In the genomic region with DNA sequence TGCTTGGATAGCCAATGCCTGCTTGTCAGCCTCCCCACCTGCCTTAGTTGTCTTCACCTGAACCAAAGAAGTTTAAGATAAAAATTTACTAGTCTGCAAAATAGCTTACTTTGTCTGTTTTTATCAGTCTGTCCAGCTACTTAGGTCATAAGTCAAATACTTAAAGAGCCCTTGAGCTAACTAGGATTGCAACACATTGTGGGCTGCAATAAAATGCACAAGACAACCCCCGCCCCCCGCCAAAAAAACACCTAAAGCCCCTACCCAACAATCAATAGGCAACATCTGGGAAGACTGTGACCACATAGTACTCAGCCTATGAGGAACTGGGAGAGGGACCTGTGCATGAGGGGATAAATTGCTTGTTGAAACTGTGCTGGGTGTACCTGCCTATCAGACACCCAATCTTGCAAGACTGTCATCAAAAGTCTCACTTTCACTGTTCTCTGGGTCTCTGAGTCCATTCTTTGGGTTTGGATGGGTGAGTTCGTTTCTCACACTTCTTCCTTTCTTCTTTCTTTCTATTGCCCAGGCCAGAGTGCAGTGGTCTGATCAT, we compare ENCODE assay signal across 20 cellular contexts. TPM values are rescaled to one million over a fixed set of nuclear protein-coding genes. Genes with fewer than 3 reads are reported as not detected.
DNase-seq lines count a peak whose midpoint lies in the region; ATAC-seq, FAIRE-seq and TF ChIP-seq lines count a peak whose summit lies in the region.
"Had no signal": no experiment of that assay in that cellular context is flagged by ENCODE, and none has a peak within 500 bp of the region (broad histone marks: within the 10 kb centered on the region; RNA-seq: fewer than 3 reads in every experiment).

No MANE protein-coding gene starts in this region.

- no peaks in the 10 kb centered on the region for H3K79me2 ChIP-seq in PC-9 (ENCODE audit: low read depth)
- H3K79me2 ChIP-seq in GM12878 (ENCODE audit: control insufficient read depth, insufficient read depth, low read length) = peaks cover 3% of the 10 kb centered on the region
- H3K79me2 ChIP-seq in parathyroid adenoma = no peaks in the 10 kb centered on the region

- H3K4me1 ChIP-seq in PC-9 (replicated peaks; ENCODE audit: insufficient read depth) (peaks cover 44% of the 10 kb centered on the region), GM12878 (ENCODE audit: control insufficient read depth, insufficient read depth, low read length) (no peaks in the 10 kb centered on the region), parathyroid adenoma (peaks cover 14% of the 10 kb centered on the region)
- H3K4me1 ChIP-seq: BE2C had no signal

- H3K9me2 ChIP-seq in PC-9 (ENCODE audit: insufficient read depth) = no peaks in the 10 kb centered on the region

- H3K4me2 ChIP-seq in PC-9 (0 out of 2 replicates have a peak overlapping the region, but pooled peaks have one; percentile 1), GM12878 (ENCODE audit: control insufficient read depth, insufficient read depth) (no peak overlapping the region), parathyroid adenoma (ENCODE audit: low read length) (peak overlapping the region; percentile 38)
- H3K4me2 ChIP-seq: GM23338 had no signal

- TF ChIP-seq CTCF in PC-9 (conservative IDR thresholded peaks at IDR 0.05) = no peak
- no peak for TF ChIP-seq CTCF in GM12878 (IDR thresholded peaks at IDR 0.05 in 2 of 3, conservative IDR thresholded peaks at IDR 0.05 in 1 of 3; ENCODE audit: control insufficient read depth in 2 of 3, extremely low read depth in 1 of 3, insufficient read depth in 1 of 3, low read depth in 3 of 3, low read length in 3 of 3)
- TF ChIP-seq CTCF in parathyroid adenoma (IDR thresholded peaks at IDR 0.05) = no peak

- intact Hi-C loops in PC-9 (cut with micrococcal nuclease; ENCODE audit: unreplicated experiment) (no loop called here), GM12878 (cut with micrococcal nuclease; ENCODE audit: unreplicated experiment) (loop anchor here (2.0 kb wide), 1 partner anchor 137 kb away; no protein-coding TSS in a partner anchor)

- H3K27ac ChIP-seq in PC-9 (no peak overlapping the region), GM12878 (ENCODE audit: control insufficient read depth, insufficient read depth) (no peak overlapping the region), parathyroid adenoma (peak overlapping the region; percentile 1)

- no peaks in the 10 kb centered on the region for H4K20me1 ChIP-seq in PC-9 (ENCODE audit: insufficient read depth)
- no peaks in the 10 kb centered on the region for H4K20me1 ChIP-seq in GM12878 (ENCODE audit: control insufficient read depth, insufficient read depth)

- H3K27me3 ChIP-seq in PC-9 (ENCODE audit: insufficient read depth, low read depth) = no peaks in the 10 kb centered on the region
- H3K27me3 ChIP-seq in GM12878 (replicated peaks in 1 of 2; ENCODE audit: control insufficient read depth in 2 of 2, insufficient read depth in 2 of 2, low read length in 1 of 2) = no peaks in the 10 kb centered on the region
- no peaks in the 10 kb centered on the region for H3K27me3 ChIP-seq in parathyroid adenoma (ENCODE audit: control insufficient read depth, insufficient read depth, low read length)
- H3K27me3 ChIP-seq: BE2C had no signal

- RAD21 ChIA-PET in GM12878 (lab: Charles Lee; ENCODE audit: unreplicated experiment) = interaction anchor here (0.8 kb wide), 1 partner anchor 106 kb away, joined by 3 read pairs; no protein-coding TSS in a partner anchor

- no peak for DNase-seq in PC-9
- no peak for DNase-seq in GM12878 (ENCODE audit: low read depth, low spot score)
- no peak for DNase-seq in DMS53 treated with DMSO at 0.1 percent for 48 hours (lab: John Stamatoyannopoulos, UW; ENCODE audit: unreplicated experiment)
- no peak for DNase-seq in DMS79 (lab: John Stamatoyannopoulos, UW)
- no peak for DNase-seq in NCI-H510A (lab: John Stamatoyannopoulos, UW)
- DNase-seq: ACHN; BE2C; C1 segment of cervical spinal cord; CD4-positive, CD25-positive, alpha-beta regulatory T cell; CD8-positive, alpha-beta memory T cell; COR-L47; DMS 273 treated with DMSO at 0.1 percent for 48 hours; DMS53; GDM1; HCEC 1CT had no signal

- H3K4me3 ChIP-seq in PC-9 (no peak overlapping the region), GM12878 (no peak overlapping the region), parathyroid adenoma (ENCODE audit: low read depth, low read length) (peak overlapping the region; percentile 33)
- H3K4me3 ChIP-seq: GM23338 had no signal

- no peak overlapping the region for H2AFZ ChIP-seq in PC-9
- no peak overlapping the region for H2AFZ ChIP-seq in GM12878 (ENCODE audit: control insufficient read depth, low read depth, low read length)
- H2AFZ ChIP-seq in parathyroid adenoma = peak overlapping the region; percentile 31
- H2AFZ ChIP-seq: GM23338 had no signal

- no peaks in the 10 kb centered on the region; the same call in 1 of the 2 replicates for H3K9me3 ChIP-seq in PC-9 (ENCODE audit: insufficient read depth, low read depth)
- H3K9me3 ChIP-seq in GM12878 (replicated peaks; ENCODE audit: control insufficient read depth, insufficient read depth, low read length) = no peaks in the 10 kb centered on the region
- H3K9me3 ChIP-seq in parathyroid adenoma (ENCODE audit: control insufficient read depth, low read length) = no peaks in the 10 kb centered on the region
- H3K9me3 ChIP-seq: BE2C had no signal

- CTCF ChIA-PET in PC-9 (lab: Charles Lee) = no interaction called here
- CTCF ChIA-PET in GM12878 (lab: Yijun Ruan, JAX) = interaction anchor here (3.0 to 7.6 kb wide), 3 partner anchors 13 to 136 kb away, joined by 20 to 118 read pairs (median 56); no protein-coding TSS in a partner anchor

- whole genome bisulfite sequencing in GM12878 (ENCODE audit: insufficient coverage, insufficient replicate concordance, low lambda C conversion rate, missing lambda C conversion rate) = 51% methylated on average over 3 of the region's 3 CpGs

- in situ Hi-C loops in GM12878 (cut with MboI) = no loop called here

- TF ChIP-seq EP300 in GM12878 (IDR thresholded peaks at IDR 0.05; ENCODE audit: borderline replicate concordance in 1 of 2, control insufficient read depth in 1 of 2, low read depth in 2 of 2, low read length in 2 of 2) = no peak

- ATAC-seq in GM12878 = peak; percentile 13
- ATAC-seq: GM23338 had no signal

- no peak overlapping the region for H3K9ac ChIP-seq in GM12878 (ENCODE audit: control insufficient read depth, insufficient read depth, low read length)
- no peak overlapping the region for H3K9ac ChIP-seq in parathyroid adenoma

- SMC1A ChIA-PET in GM12878 (lab: Charles Lee; ENCODE audit: uncharacterized antibody, unreplicated experiment) = interaction anchor here (0.7 to 27.6 kb wide), 2 partner anchors 14 to 37 kb away, joined by 3 to 616 read pairs; partner anchors contain the start of gene ZNF318

- TF ChIP-seq POLR2A in GM12878 (IDR thresholded peaks at IDR 0.05; ENCODE audit: low read depth, low read length) = no peak

- BruUV-seq in PC-9 (replicated peaks; lab: Mats Ljungman, UMichigan) (no TSS peak), GM12878 (replicated peaks; lab: Mats Ljungman, UMichigan) (no TSS peak)

- no peak for TF ChIP-seq RAD21 in GM12878 (IDR thresholded peaks at IDR 0.05; ENCODE audit: insufficient read depth, low read depth, low read length)

- POLR2A ChIA-PET in PC-9 (lab: Charles Lee; ENCODE audit: unreplicated experiment) (no interaction called here), GM12878 (lab: Charles Lee) (no interaction called here)

- H3F3A ChIP-seq in PC-9 (ENCODE audit: insufficient read depth, low read depth) = peaks cover 22% of the 10 kb centered on the region

- no peaks in the 10 kb centered on the region for H3K36me3 ChIP-seq in PC-9 (ENCODE audit: low read depth)
- no peaks in the 10 kb centered on the region; a peak in 1 of 4 replicates for H3K36me3 ChIP-seq in GM12878 (ENCODE audit: control insufficient read depth in 2 of 2, insufficient read depth in 2 of 2, low read length in 1 of 2)
- no peaks in the 10 kb centered on the region for H3K36me3 ChIP-seq in parathyroid adenoma (ENCODE audit: control insufficient read depth, insufficient read depth, low read length)
- H3K36me3 ChIP-seq: BE2C had no signal

- peak; percentile 75 for FAIRE-seq in GM12878 (lab: Jason Lieb, UNC)
- FAIRE-seq: A204.1, GM19239, H54 had no signal

RNA-seq across cellular contexts. Expression of gene ABCC10, which starts 27.3 kb away (rescaled TPM):
- 28.4 and 28.7 TPM in 2 replicates for total RNA-seq in PC-9 (2021)
- 65.9 and 66.1 TPM in 2 replicates for total RNA-seq in GM12878 (2013; cell fraction: nucleolus; rRNA removed)
- 6.9 and 7.7 TPM in 2 replicates for total RNA-seq in GM12878 (2014; rRNA removed)
- total RNA-seq in GM12878 (2014; rRNA removed; fragmentation: Illumina TruSeq; extraction: Trizol) = 5.1 and 5.9 TPM in 2 replicates
- 13.2 and 18.2 TPM in 2 replicates for total RNA-seq in GM12878 (2021)
- 7.2 TPM for polyA plus RNA-seq in GM12878 (2011; ENCODE audit: low read depth)
- polyA plus RNA-seq in GM12878 (2011; rRNA removed) = 4.2 and 5.6 TPM in 2 replicates
- polyA plus RNA-seq in GM12878 (2011; cell fraction: cytosol; rRNA removed) = 5.3 and 7.4 TPM in 2 replicates
- polyA plus RNA-seq in GM12878 (2011; cell fraction: nucleus; rRNA removed) = 40.9 and 51.1 TPM in 2 replicates
- polyA plus RNA-seq in GM12878 (2012) = 10.0 and 12.5 TPM in 2 replicates
- polyA plus RNA-seq in GM12878 (2014; fragmentation: Illumina TruSeq; extraction: Trizol) = 5.4 and 9.5 TPM in 2 replicates
- polyA plus RNA-seq in GM12878 (2014; fragmentation: Nextera tagmentation; extraction: Ambion mirVana) = under 1 TPM; 0.80 to 0.82 TPM
- 9.5 and 10.9 TPM in 2 replicates for polyA plus RNA-seq in GM12878 (2014; rRNA removed)
- 1 to 10 TPM; 8.6 to 9.5 TPM for polyA plus RNA-seq in GM12878 (2016; fragmentation: Nextera tagmentation; extraction: Ambion mirVana)
- 13.5 and 14.2 TPM in 2 replicates for polyA minus RNA-seq in GM12878 (2011; rRNA and poly(A)+ RNA removed)
- polyA minus RNA-seq in GM12878 (2011; cell fraction: cytosol; rRNA and poly(A)+ RNA removed) = 3.2 and 6.4 TPM in 2 replicates
- polyA minus RNA-seq in GM12878 (2011; cell fraction: nucleus; rRNA and poly(A)+ RNA removed) = 16.1 and 41.6 TPM in 2 replicates

RNA-seq across cellular contexts. Expression of gene ZNF318, which starts 30.6 kb away (rescaled TPM):
- total RNA-seq in PC-9 (2021) = 14.9 and 17.1 TPM in 2 replicates
- total RNA-seq in GM12878 (2013; cell fraction: nucleolus; rRNA removed) = 123 and 126 TPM in 2 replicates
- 15.1 and 16.1 TPM in 2 replicates for total RNA-seq in GM12878 (2014; rRNA removed)
- total RNA-seq in GM12878 (2014; rRNA removed; fragmentation: Illumina TruSeq; extraction: Trizol) = 12.3 and 13.0 TPM in 2 replicates
- total RNA-seq in GM12878 (2021) = 27.9 and 29.3 TPM in 2 replicates
- polyA plus RNA-seq in GM12878 (2011; ENCODE audit: low read depth) = 41.6 TPM
- 79.8 and 83.9 TPM in 2 replicates for polyA plus RNA-seq in GM12878 (2011; rRNA removed)
- 63.6 and 73.5 TPM in 2 replicates for polyA plus RNA-seq in GM12878 (2011; cell fraction: cytosol; rRNA removed)
- polyA plus RNA-seq in GM12878 (2011; cell fraction: nucleus; rRNA removed) = 134 and 192 TPM in 2 replicates
- polyA plus RNA-seq in GM12878 (2012) = 45.1 and 74.2 TPM in 2 replicates
- polyA plus RNA-seq in GM12878 (2014; fragmentation: Illumina TruSeq; extraction: Trizol) = 23.8 and 28.7 TPM in 2 replicates
- polyA plus RNA-seq in GM12878 (2014; fragmentation: Nextera tagmentation; extraction: Ambion mirVana) = 1 to 10 TPM; 4.8 to 6.3 TPM
- 16.1 and 16.6 TPM in 2 replicates for polyA plus RNA-seq in GM12878 (2014; rRNA removed)
- 10 to 100 TPM in 1 of 2 experiments, 1 to 10 TPM in 1; 3.4 to 11.1 TPM for polyA plus RNA-seq in GM12878 (2016; fragmentation: Nextera tagmentation; extraction: Ambion mirVana)
- polyA minus RNA-seq in GM12878 (2011; rRNA and poly(A)+ RNA removed) = 153 and 156 TPM in 2 replicates
- 48.2 and 52.8 TPM in 2 replicates for polyA minus RNA-seq in GM12878 (2011; cell fraction: cytosol; rRNA and poly(A)+ RNA removed)
- 82.8 and 88.9 TPM in 2 replicates for polyA minus RNA-seq in GM12878 (2011; cell fraction: nucleus; rRNA and poly(A)+ RNA removed)

RNA-seq across cellular contexts. Expression of gene DLK2, which starts 55.3 kb away (rescaled TPM):
- total RNA-seq in PC-9 (2021) = 3.6 and 6.2 TPM in 2 replicates
- 1.3 and 1.4 TPM in 2 replicates for total RNA-seq in GM12878 (2013; cell fraction: nucleolus; rRNA removed)
- total RNA-seq in GM12878 (2014; rRNA removed) = 0.11 and 0.34 TPM in 2 replicates
- total RNA-seq in GM12878 (2014; rRNA removed; fragmentation: Illumina TruSeq; extraction: Trizol) = not detected in 2 replicates
- total RNA-seq in GM12878 (2021) = 0.38 and 0.40 TPM in 2 replicates
- 0.37 TPM for polyA plus RNA-seq in GM12878 (2011; ENCODE audit: low read depth)
- 0.10 and 0.37 TPM in 2 replicates for polyA plus RNA-seq in GM12878 (2011; rRNA removed)
- 0.79 and 1.0 TPM in 2 replicates for polyA plus RNA-seq in GM12878 (2011; cell fraction: cytosol; rRNA removed)
- polyA plus RNA-seq in GM12878 (2011; cell fraction: nucleus; rRNA removed) = 1.5 and 1.9 TPM in 2 replicates
- 0.50 and 1.8 TPM in 2 replicates for polyA plus RNA-seq in GM12878 (2012)
- not detected in 2 replicates for polyA plus RNA-seq in GM12878 (2014; fragmentation: Illumina TruSeq; extraction: Trizol)
- under 1 TPM in 1 of 2 experiments, not detected in 1; 0.03 TPM for polyA plus RNA-seq in GM12878 (2014; fragmentation: Nextera tagmentation; extraction: Ambion mirVana)
- 0.47 and 0.55 TPM in 2 replicates for polyA plus RNA-seq in GM12878 (2014; rRNA removed)
- under 1 TPM in 1 of 2 experiments, not detected in 1; 0.40 TPM for polyA plus RNA-seq in GM12878 (2016; fragmentation: Nextera tagmentation; extraction: Ambion mirVana)
- polyA minus RNA-seq in GM12878 (2011; rRNA and poly(A)+ RNA removed) = 0.66 and 0.67 TPM in 2 replicates
- polyA minus RNA-seq in GM12878 (2011; cell fraction: cytosol; rRNA and poly(A)+ RNA removed) = not detected in 2 replicates
- polyA minus RNA-seq in GM12878 (2011; cell fraction: nucleus; rRNA and poly(A)+ RNA removed) = 0.24 and 0.57 TPM in 2 replicates
